18 cellular contexts compared by ENCODE assay signal in genomic region chrX:150856101-150856500, GRCh38.
"Had no signal": no experiment of that assay in that cellular context is flagged by ENCODE, and none has a peak within 500 bp of the region (broad histone marks: within the 10 kb centered on the region; RNA-seq: fewer than 3 reads in every experiment).

No MANE protein-coding gene starts in this region.

- H3K36me3 ChIP-seq: sigmoid colon, suprapubic skin, upper lobe of left lung had no signal

- H3K4me1 Mint-ChIP-seq: nephron progenitor cell had no signal

- H3K4me1 ChIP-seq: sigmoid colon, suprapubic skin, upper lobe of left lung had no signal

- H3K4me3 Mint-ChIP-seq: activated CD4-positive, alpha-beta memory T cell treated with anti-CD3 and anti-CD28 coated beads for 36 hours; activated naive CD8-positive, alpha-beta T cell treated with anti-CD3 and anti-CD28 coated beads for 36 hours; activated T-cell treated with anti-CD3 and anti-CD28 coated beads, Interleukin-2, amount 50 U/mL, for 72 hours; nephron progenitor cell had no signal

- H3K4me3 ChIP-seq: sigmoid colon, suprapubic skin, upper lobe of left lung had no signal

- ATAC-seq: activated T-cell treated with anti-CD3 and anti-CD28 coated beads, Interleukin-2, amount 50 U/mL, for 72 hours; left ventricle myocardium superior; stimulated activated naive CD8-positive, alpha-beta T cell treated with anti-CD3 and anti-CD28 coated beads, Interleukin-15, Interleukin-2, amounts not matched to agents 100 U/mL and 50 U/mL, for 24 hours had no signal

- DNase-seq: activated CD4-positive, alpha-beta memory T cell treated with anti-CD3 and anti-CD28 coated beads for 36 hours; activated CD4-positive, CD25-positive, alpha-beta regulatory T cell treated with anti-CD3 and anti-CD28 coated beads, Interleukin-2, amount 50 U/mL, for 72 hours; activated gamma-delta T cell treated with Interleukin-2 at 50 U/mL for 16 hours; activated naive CD8-positive, alpha-beta T cell treated with anti-CD3 and anti-CD28 coated beads for 36 hours; activated T-cell treated with anti-CD3 and anti-CD28 coated beads, Interleukin-2, amount 50 U/mL, for 72 hours; caudate nucleus; cortex of kidney; effector CD8-positive, alpha-beta T cell; erythroblast; head of caudate nucleus; left ventricle myocardium superior; nephron progenitor cell; sigmoid colon; stimulated activated CD4-positive, alpha-beta T cell treated with anti-CD3 and anti-CD28 coated beads, Interleukin-12 subunit alpha, Interleukin-12 subunit beta, amount 100 ng/mL, for 4 hours; stimulated activated CD8-positive, alpha-beta memory T cell treated with anti-CD3 and anti-CD28 coated beads, Interleukin-4, amount 100 ng/mL, for 48 hours; stimulated activated naive CD8-positive, alpha-beta T cell treated with anti-CD3 and anti-CD28 coated beads, Interleukin-15, Interleukin-2, amounts not matched to agents 100 U/mL and 50 U/mL, for 24 hours; upper lobe of left lung had no signal

- H3K27me3 Mint-ChIP-seq: activated CD4-positive, alpha-beta memory T cell treated with anti-CD3 and anti-CD28 coated beads for 36 hours; activated naive CD8-positive, alpha-beta T cell treated with anti-CD3 and anti-CD28 coated beads for 36 hours had no signal

- H3K27me3 ChIP-seq: sigmoid colon, suprapubic skin, upper lobe of left lung had no signal

- H3K27ac ChIP-seq: sigmoid colon, suprapubic skin, upper lobe of left lung had no signal

- H3K27ac Mint-ChIP-seq: activated CD4-positive, alpha-beta memory T cell treated with anti-CD3 and anti-CD28 coated beads for 36 hours; activated naive CD8-positive, alpha-beta T cell treated with anti-CD3 and anti-CD28 coated beads for 36 hours; activated T-cell treated with anti-CD3 and anti-CD28 coated beads, Interleukin-2, amount 50 U/mL, for 72 hours; nephron progenitor cell had no signal

- H3K9me3 ChIP-seq: sigmoid colon, suprapubic skin had no signal
